In the genomic region with DNA sequence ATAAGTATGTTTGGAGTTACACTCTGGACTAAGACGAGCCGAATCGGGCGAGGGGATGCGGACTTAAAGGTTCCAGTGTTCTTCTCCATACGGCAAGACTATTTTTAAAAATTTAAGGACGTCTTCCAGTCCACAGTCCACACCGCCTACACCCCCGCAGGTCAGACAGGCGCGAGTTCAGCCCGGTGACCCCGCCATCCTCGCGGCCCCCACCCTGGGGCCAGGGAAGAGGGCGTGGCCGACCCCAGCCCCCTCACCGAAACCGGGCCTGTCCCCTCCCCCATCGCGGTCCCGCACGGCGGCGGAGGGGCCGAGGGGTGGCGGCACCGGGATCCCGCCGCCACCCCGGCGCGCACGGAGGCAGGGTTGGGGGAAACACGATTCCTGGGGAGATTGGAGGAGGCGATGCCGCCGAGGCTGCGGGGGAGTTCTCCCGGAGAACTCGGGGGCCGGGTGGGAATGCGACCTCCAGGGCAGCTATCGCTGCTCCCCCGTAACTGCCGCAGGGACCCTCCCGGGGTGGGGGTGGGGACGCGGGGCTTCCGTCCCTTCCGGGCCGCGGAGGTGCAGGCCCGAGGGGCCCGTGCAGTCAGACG, we compare ENCODE assay signal across 8 cellular contexts. TPM values are rescaled to one million over a fixed set of nuclear protein-coding genes. Genes with fewer than 3 reads are reported as not detected.
A peak's percentile ranks its signal among the peaks of the same experiment; 100 is the strongest.
DNase-seq lines count a peak whose midpoint lies in the region; ATAC-seq and TF ChIP-seq lines count a peak whose summit lies in the region.

No MANE protein-coding gene starts in this region.

- H3K4me3 ChIP-seq in BJ (ENCODE audit: low read depth, low read length) (peak overlapping the region; percentile 67), gastroesophageal sphincter (peak overlapping the region; percentile 57 to 78), retinal pigment epithelial cell (ENCODE audit: low read length) (peak overlapping the region; percentile 63)

- peak overlapping the region; percentile 8 to 87 (median 79) for H3K27ac ChIP-seq in gastroesophageal sphincter

- H3K4me1 ChIP-seq in gastroesophageal sphincter: peaks cover 0 to 17% (median 7%) of the 10 kb centered on the region in 3 donors

- TF ChIP-seq CTCF in BJ (IDR thresholded peaks at IDR 0.05; ENCODE audit: insufficient read depth, low read depth, low read length): no peak
- no peak for TF ChIP-seq CTCF in gastroesophageal sphincter (IDR thresholded peaks at IDR 0.05)
- no peak for TF ChIP-seq CTCF in retinal pigment epithelial cell (conservative IDR thresholded peaks at IDR 0.05; ENCODE audit: low read depth, low read length)

- ATAC-seq in GM21825 (IDR thresholded peaks at IDR 0.05; ENCODE audit: unreplicated experiment) (peak; percentile 19), SK-N-SH treated with all-trans-retinoic acid at 6 μM for 48 hours (peak; percentile 55), gastroesophageal sphincter (peak; percentile 21)

- H3K36me3 ChIP-seq in BJ (ENCODE audit: control insufficient read depth, insufficient read depth, low read length) (no peaks in the 10 kb centered on the region), gastroesophageal sphincter (no peaks in the 10 kb centered on the region)

- no peak for TF ChIP-seq EP300 in gastroesophageal sphincter (IDR thresholded peaks at IDR 0.05)

- POLR2A ChIA-PET in BJ (lab: Charles Lee): no interaction called here

- CTCF ChIA-PET in BJ (lab: Yijun Ruan, JAX): interaction anchor here (1.6 kb wide), 1 partner anchor 65 kb away, joined by 3 read pairs; no protein-coding TSS in a partner anchor

- DNase-seq in BJ (ENCODE audit: low read depth) (no peak), retinal pigment epithelial cell (ENCODE audit: low read depth) (no peak), NCI-H1436 treated with DMSO at 0.1 percent for 48 hours (lab: John Stamatoyannopoulos, UW) (no peak), hippocampal formation (lab: John Stamatoyannopoulos, UW) (no peak)
- DNase-seq in stimulated activated CD4-positive, alpha-beta T cell treated with anti-CD3 and anti-CD28 coated beads, Interleukin-4, amount 100 ng/mL, for 4 hours: no peak

- no peak for TF ChIP-seq POLR2A in gastroesophageal sphincter (IDR thresholded peaks at IDR 0.05)

- no peaks in the 10 kb centered on the region for H3K27me3 ChIP-seq in BJ (ENCODE audit: control insufficient read depth, insufficient read depth, low read length)
- H3K27me3 ChIP-seq in gastroesophageal sphincter: no peaks in the 10 kb centered on the region

- H3K9me3 ChIP-seq in gastroesophageal sphincter: no peaks in the 10 kb centered on the region

- 5 to 23% methylated on average over 4 of the region's 56 CpGs for WGBS in gastroesophageal sphincter (ENCODE audit: low coverage in 1 of 2), 2 donors

TF ChIP-seq in SK-N-SH treated with all-trans-retinoic acid at 6 μM for 48 hours, 23 proteins besides CTCF, POLR2A, EP300 and RAD21:
- no peak for TF ChIP-seq ZC3H10 (CRISPR knock-in tag; IDR thresholded peaks at IDR 0.05)
- TF ChIP-seq ISL1 (CRISPR knock-in tag; IDR thresholded peaks at IDR 0.05): no peak
- TF ChIP-seq, protein P1, sequence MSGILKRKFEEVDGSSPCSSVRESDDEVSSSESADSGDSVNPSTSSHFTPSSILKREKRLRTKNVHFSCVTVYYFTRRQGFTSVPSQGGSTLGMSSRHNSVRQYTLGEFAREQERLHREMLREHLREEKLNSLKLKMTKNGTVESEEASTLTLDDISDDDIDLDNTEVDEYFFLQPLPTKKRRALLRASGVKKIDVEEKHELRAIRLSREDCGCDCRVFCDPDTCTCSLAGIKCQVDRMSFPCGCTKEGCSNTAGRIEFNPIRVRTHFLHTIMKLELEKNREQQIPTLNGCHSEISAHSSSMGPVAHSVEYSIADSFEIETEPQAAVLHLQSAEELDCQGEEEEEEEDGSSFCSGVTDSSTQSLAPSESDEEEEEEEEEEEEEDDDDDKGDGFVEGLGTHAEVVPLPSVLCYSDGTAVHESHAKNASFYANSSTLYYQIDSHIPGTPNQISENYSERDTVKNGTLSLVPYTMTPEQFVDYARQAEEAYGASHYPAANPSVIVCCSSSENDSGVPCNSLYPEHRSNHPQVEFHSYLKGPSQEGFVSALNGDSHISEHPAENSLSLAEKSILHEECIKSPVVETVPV (CRISPR knock-in tag; IDR thresholded peaks at IDR 0.05): no peak
- TF ChIP-seq OSR1 (CRISPR knock-in tag; IDR thresholded peaks at IDR 0.05): no peak
- TF ChIP-seq, protein P2, sequence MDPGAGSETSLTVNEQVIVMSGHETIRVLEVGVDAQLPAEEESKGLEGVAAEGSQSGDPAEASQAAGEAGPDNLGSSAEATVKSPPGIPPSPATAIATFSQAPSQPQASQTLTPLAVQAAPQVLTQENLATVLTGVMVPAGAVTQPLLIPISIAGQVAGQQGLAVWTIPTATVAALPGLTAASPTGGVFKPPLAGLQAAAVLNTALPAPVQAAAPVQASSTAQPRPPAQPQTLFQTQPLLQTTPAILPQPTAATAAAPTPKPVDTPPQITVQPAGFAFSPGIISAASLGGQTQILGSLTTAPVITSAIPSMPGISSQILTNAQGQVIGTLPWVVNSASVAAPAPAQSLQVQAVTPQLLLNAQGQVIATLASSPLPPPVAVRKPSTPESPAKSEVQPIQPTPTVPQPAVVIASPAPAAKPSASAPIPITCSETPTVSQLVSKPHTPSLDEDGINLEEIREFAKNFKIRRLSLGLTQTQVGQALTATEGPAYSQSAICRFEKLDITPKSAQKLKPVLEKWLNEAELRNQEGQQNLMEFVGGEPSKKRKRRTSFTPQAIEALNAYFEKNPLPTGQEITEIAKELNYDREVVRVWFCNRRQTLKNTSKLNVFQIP (CRISPR knock-in tag; IDR thresholded peaks at IDR 0.05; ENCODE audit: borderline replicate concordance, low read depth): no peak
- TF ChIP-seq RARB (CRISPR knock-in tag; IDR thresholded peaks at IDR 0.05): no peak
- no peak for TF ChIP-seq BACH2 (CRISPR knock-in tag; IDR thresholded peaks at IDR 0.05; ENCODE audit: borderline replicate concordance)
- TF ChIP-seq ZFP30 (CRISPR knock-in tag; IDR thresholded peaks at IDR 0.05): no peak
- TF ChIP-seq SNAI2 (CRISPR knock-in tag; IDR thresholded peaks at IDR 0.05): no peak
- TF ChIP-seq ARNTL (CRISPR knock-in tag; IDR thresholded peaks at IDR 0.05; ENCODE audit: borderline replicate concordance, low read depth): no peak
- TF ChIP-seq CSDC2 (CRISPR knock-in tag; IDR thresholded peaks at IDR 0.05): no peak
- TF ChIP-seq ESRRG (CRISPR knock-in tag; IDR thresholded peaks at IDR 0.05): no peak
- TF ChIP-seq ZNF70 (CRISPR knock-in tag; IDR thresholded peaks at IDR 0.05): no peak
- no peak for TF ChIP-seq PPARA (CRISPR knock-in tag; IDR thresholded peaks at IDR 0.05; ENCODE audit: borderline replicate concordance)
- TF ChIP-seq, protein P3, sequence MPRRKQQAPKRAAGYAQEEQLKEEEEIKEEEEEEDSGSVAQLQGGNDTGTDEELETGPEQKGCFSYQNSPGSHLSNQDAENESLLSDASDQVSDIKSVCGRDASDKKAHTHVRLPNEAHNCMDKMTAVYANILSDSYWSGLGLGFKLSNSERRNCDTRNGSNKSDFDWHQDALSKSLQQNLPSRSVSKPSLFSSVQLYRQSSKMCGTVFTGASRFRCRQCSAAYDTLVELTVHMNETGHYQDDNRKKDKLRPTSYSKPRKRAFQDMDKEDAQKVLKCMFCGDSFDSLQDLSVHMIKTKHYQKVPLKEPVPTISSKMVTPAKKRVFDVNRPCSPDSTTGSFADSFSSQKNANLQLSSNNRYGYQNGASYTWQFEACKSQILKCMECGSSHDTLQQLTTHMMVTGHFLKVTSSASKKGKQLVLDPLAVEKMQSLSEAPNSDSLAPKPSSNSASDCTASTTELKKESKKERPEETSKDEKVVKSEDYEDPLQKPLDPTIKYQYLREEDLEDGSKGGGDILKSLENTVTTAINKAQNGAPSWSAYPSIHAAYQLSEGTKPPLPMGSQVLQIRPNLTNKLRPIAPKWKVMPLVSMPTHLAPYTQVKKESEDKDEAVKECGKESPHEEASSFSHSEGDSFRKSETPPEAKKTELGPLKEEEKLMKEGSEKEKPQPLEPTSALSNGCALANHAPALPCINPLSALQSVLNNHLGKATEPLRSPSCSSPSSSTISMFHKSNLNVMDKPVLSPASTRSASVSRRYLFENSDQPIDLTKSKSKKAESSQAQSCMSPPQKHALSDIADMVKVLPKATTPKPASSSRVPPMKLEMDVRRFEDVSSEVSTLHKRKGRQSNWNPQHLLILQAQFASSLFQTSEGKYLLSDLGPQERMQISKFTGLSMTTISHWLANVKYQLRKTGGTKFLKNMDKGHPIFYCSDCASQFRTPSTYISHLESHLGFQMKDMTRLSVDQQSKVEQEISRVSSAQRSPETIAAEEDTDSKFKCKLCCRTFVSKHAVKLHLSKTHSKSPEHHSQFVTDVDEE (CRISPR knock-in tag; IDR thresholded peaks at IDR 0.05): no peak

RNA-seq across cellular contexts. Expression of a gene that starts 24.6 kb away (rescaled TPM):
- polyA plus RNA-seq in BJ (2011; rRNA removed): 21.0 and 24.2 TPM in 2 replicates
- polyA minus RNA-seq in BJ (2011; rRNA and poly(A)+ RNA removed): 38.7 and 56.0 TPM in 2 replicates
- 10 to 100 TPM; 41.2 to 76.0 (median 55.2) TPM for total RNA-seq in gastroesophageal sphincter
